8 cellular contexts compared by ENCODE assay signal in the genomic region with DNA sequence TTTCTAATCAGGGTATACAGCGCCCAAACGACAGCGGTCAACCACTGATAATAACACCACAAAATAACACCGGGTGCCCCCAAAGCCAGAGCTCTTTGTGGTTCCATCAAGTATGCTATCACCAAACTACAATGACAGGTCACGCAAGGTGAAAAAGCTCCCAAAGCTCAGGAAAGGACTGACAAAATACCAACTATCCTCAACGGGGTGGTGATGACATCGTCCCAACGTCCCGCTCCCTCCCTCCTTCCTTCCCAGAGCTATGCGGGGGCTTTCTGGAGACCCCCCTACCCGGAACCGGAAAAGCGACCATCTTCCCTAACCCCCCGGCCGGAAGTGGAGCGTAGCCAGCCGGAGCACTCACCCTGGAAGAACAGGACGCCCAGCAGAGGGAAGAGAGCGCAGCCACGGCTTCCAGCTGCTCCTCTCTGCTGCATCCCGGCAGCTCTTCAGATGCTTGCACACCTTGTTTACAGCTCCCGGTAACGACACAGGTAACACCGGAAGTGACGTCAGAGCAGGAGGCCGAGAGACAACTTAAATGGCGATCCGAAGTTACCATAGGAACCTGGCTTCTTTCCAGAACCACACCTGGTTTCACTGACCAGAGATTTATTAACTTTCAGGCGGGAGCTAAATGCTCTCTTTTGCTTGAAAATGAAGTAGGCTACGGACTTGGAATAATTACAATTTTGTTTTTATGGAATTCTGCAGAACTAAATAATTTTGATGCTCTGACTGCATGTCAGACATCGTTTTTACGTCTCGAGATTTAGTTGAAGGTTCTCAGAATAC. TPM values are rescaled to one million over a fixed set of nuclear protein-coding genes. Genes with fewer than 3 reads are reported as not detected.
DNase-seq lines count a peak whose midpoint lies in the region; ATAC-seq and TF ChIP-seq lines count a peak whose summit lies in the region.

A gene with protein sequence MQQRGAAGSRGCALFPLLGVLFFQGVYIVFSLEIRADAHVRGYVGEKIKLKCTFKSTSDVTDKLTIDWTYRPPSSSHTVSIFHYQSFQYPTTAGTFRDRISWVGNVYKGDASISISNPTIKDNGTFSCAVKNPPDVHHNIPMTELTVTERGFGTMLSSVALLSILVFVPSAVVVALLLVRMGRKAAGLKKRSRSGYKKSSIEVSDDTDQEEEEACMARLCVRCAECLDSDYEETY (minus strand): TSS at position 508 of the 795 bp plus-strand sequence. CDS start 71 bp downstream, at position 437.

- H3K79me1 ChIP-seq in trophoblast cell (ENCODE audit: low read length): peaks cover 5% of the 10 kb centered on the region

- H2BK5ac ChIP-seq in trophoblast cell (ENCODE audit: low read depth, low read length, poor library complexity): peak within 1 kb of the TSS; percentile 90

- peaks cover 26% of the 10 kb centered on the region for H3K4me1 Mint-ChIP-seq in T-helper 1 cell treated with Interleukin-12 subunit alpha and Interleukin-12 subunit beta and Interleukin-4 antibody, amounts not matched to agents 30 μg/mL and 1 μg/mL, for 36 hours (ENCODE audit: low read depth)

- H3K4me1 ChIP-seq in heart right ventricle (peaks cover 0 to 28% (median 0%) of the 10 kb centered on the region in 9 donors), trophoblast cell (ENCODE audit: control insufficient read depth in 1 of 2, insufficient read depth in 2 of 2, low read length in 2 of 2) (no peaks in the 10 kb centered on the region), tibial nerve (peaks cover 0 to 15% (median 3%) of the 10 kb centered on the region in 4 donors)

- H4K12ac ChIP-seq in trophoblast cell (ENCODE audit: low read depth, low read length): peak within 1 kb of the TSS; percentile 100

- peak within 1 kb of the TSS; percentile 94 for H3K4me3 Mint-ChIP-seq in T-helper 1 cell treated with Interleukin-12 subunit alpha and Interleukin-12 subunit beta and Interleukin-4 antibody, amounts not matched to agents 30 μg/mL and 1 μg/mL, for 36 hours

- peak within 1 kb of the TSS; percentile 98 for H3K14ac ChIP-seq in trophoblast cell (ENCODE audit: low read length)

- peaks cover 3% of the 10 kb centered on the region for H3K79me2 ChIP-seq in trophoblast cell (ENCODE audit: control insufficient read depth, insufficient read depth, low read length, poor library complexity)

- H3K4ac ChIP-seq in trophoblast cell (ENCODE audit: low read depth, low read length): peak within 1 kb of the TSS; percentile 92

- peak; percentile 90 for DNase-seq in ELF-1 (ENCODE audit: low read depth, low spot score)
- peak; percentile 73 for DNase-seq in NCI-H1436 treated with DMSO at 0.1 percent for 48 hours (lab: John Stamatoyannopoulos, UW)
- DNase-seq in amniotic epithelial cell (ENCODE audit: low read depth): peak; percentile 66
- DNase-seq in heart right ventricle: peak; percentile 47 to 77
- peak; percentile 75 to 87 for DNase-seq in trophoblast cell
- DNase-seq in tibial nerve (ENCODE audit: low spot score in 2 of 2): peak in 1 of 2 donors; percentile 72

- no peak within 1 kb of the TSS for H2AK5ac ChIP-seq in trophoblast cell (ENCODE audit: low read length)

- peak within 1 kb of the TSS; percentile 89 for H3K18ac ChIP-seq in trophoblast cell (ENCODE audit: low read length)

- H3K4me2 ChIP-seq in trophoblast cell (ENCODE audit: low read length): peak within 1 kb of the TSS; percentile 82

- H3K27ac ChIP-seq in heart right ventricle (peak within 1 kb of the TSS in 9 of 10 donors; percentile 60 to 94 (median 73)), trophoblast cell (ENCODE audit: low read depth, low read length) (peak within 1 kb of the TSS; percentile 95), tibial nerve (peak within 1 kb of the TSS in 3 of 4 donors; percentile 65 to 81 (median 68))

- H3K27me3 Mint-ChIP-seq in T-helper 1 cell treated with Interleukin-12 subunit alpha and Interleukin-12 subunit beta and Interleukin-4 antibody, amounts not matched to agents 30 μg/mL and 1 μg/mL, for 36 hours (ENCODE audit: low read depth): no peaks in the 10 kb centered on the region

- H3K9me3 ChIP-seq in heart right ventricle (no peaks in the 10 kb centered on the region), trophoblast cell (ENCODE audit: insufficient read depth, low read depth, low read length) (peaks cover 2% of the 10 kb centered on the region), tibial nerve (no peaks in the 10 kb centered on the region)

- H3K9ac ChIP-seq in trophoblast cell (ENCODE audit: low read length): peak within 1 kb of the TSS; percentile 78

- peaks cover 14% of the 10 kb centered on the region for H3K36me3 Mint-ChIP-seq in T-helper 1 cell treated with Interleukin-12 subunit alpha and Interleukin-12 subunit beta and Interleukin-4 antibody, amounts not matched to agents 30 μg/mL and 1 μg/mL, for 36 hours (ENCODE audit: low read depth)

- H3K27me3 ChIP-seq in heart right ventricle: peaks cover 0 to 20% (median 0%) of the 10 kb centered on the region in 7 donors
- H3K27me3 ChIP-seq in trophoblast cell (ENCODE audit: insufficient read depth, low read length): no peaks in the 10 kb centered on the region
- H3K27me3 ChIP-seq in tibial nerve: peaks cover 0 to 27% of the 10 kb centered on the region in 2 donors

- H3K4me3 ChIP-seq in heart right ventricle: peak within 1 kb of the TSS; percentile 44 to 89 (median 66)
- peak within 1 kb of the TSS; percentile 92 for H3K4me3 ChIP-seq in trophoblast cell (ENCODE audit: low read depth, low read length)
- H3K4me3 ChIP-seq in tibial nerve: peak within 1 kb of the TSS; percentile 53 to 72 (median 58)

- H2BK120ac ChIP-seq in trophoblast cell (ENCODE audit: insufficient read depth, low read length, poor library complexity): peak within 1 kb of the TSS; percentile 98

- H3K36me3 ChIP-seq in heart right ventricle (peaks cover 0 to 10% (median 0%) of the 10 kb centered on the region in 9 donors), trophoblast cell (ENCODE audit: control insufficient read depth in 1 of 2, insufficient read depth in 2 of 2, low read length in 2 of 2) (no peaks in the 10 kb centered on the region), tibial nerve (no peaks in the 10 kb centered on the region)

- TF ChIP-seq CTCF in heart right ventricle (IDR thresholded peaks at IDR 0.05) (no peak), tibial nerve (IDR thresholded peaks at IDR 0.05) (no peak)

- ATAC-seq in HG02623 (IDR thresholded peaks at IDR 0.05; ENCODE audit: unreplicated experiment) (peak; percentile 52), heart right ventricle (peak; percentile 61 to 90 (median 82))

- peak within 1 kb of the TSS; percentile 100 for H2AFZ ChIP-seq in trophoblast cell (ENCODE audit: insufficient read depth, low read length, poor library complexity)

- peak within 1 kb of the TSS; percentile 96 for H3K27ac Mint-ChIP-seq in T-helper 1 cell treated with Interleukin-12 subunit alpha and Interleukin-12 subunit beta and Interleukin-4 antibody, amounts not matched to agents 30 μg/mL and 1 μg/mL, for 36 hours

- no peak within 1 kb of the TSS for H3K23ac ChIP-seq in trophoblast cell (ENCODE audit: low read length)

- H3K9me3 Mint-ChIP-seq in T-helper 1 cell treated with Interleukin-12 subunit alpha and Interleukin-12 subunit beta and Interleukin-4 antibody, amounts not matched to agents 30 μg/mL and 1 μg/mL, for 36 hours: no peaks in the 10 kb centered on the region

- peak within 1 kb of the TSS; percentile 100 for H4K91ac ChIP-seq in trophoblast cell (ENCODE audit: low read depth, low read length)

- H2BK12ac ChIP-seq in trophoblast cell (ENCODE audit: low read length): peak within 1 kb of the TSS; percentile 90

- peak in 1 of 2 donors; percentile 62 for TF ChIP-seq EP300 in tibial nerve (IDR thresholded peaks at IDR 0.05)

- TF ChIP-seq POLR2A in tibial nerve (IDR thresholded peaks at IDR 0.05): no peak

- WGBS in heart right ventricle, 2 donors: 4 to 7% methylated on average over 33 of the region's 33 CpGs
- no CpG with 5 or more reads among the region's 33 CpGs for WGBS in trophoblast cell (ENCODE audit: extremely low coverage, insufficient coverage, insufficient read length)
- WGBS in tibial nerve, 2 donors: 3 to 5% methylated on average over 33 of the region's 33 CpGs

- H4K8ac ChIP-seq in trophoblast cell (ENCODE audit: low read depth, low read length): peak within 1 kb of the TSS; percentile 100

- intact Hi-C loops in heart right ventricle (cut with DNase I): loop anchor here in 1 of 10 donors (5.0 kb wide), 1 partner anchor 55 kb away; no protein-coding TSS in a partner anchor

RNA-seq across cellular contexts. Expression of the gene that starts here (rescaled TPM):
- total RNA-seq in heart right ventricle: 1 to 10 TPM; 1.9 to 4.2 (median 2.7) TPM
- polyA plus RNA-seq in heart right ventricle: 1 to 10 TPM; 1.7 to 2.3 TPM
- polyA plus RNA-seq in trophoblast cell (2013): 1.5 and 1.8 TPM in 2 replicates
- 1 to 10 TPM in 3 of 4 donors, under 1 TPM in 1; 0.87 to 3.1 (median 1.9) TPM for total RNA-seq in tibial nerve
